Comparison of ENCODE assay signal across 12 cellular contexts in genomic region chr4:152807294-152807829, GRCh38. TPM values are rescaled to one million over a fixed set of nuclear protein-coding genes. Genes with fewer than 3 reads are reported as not detected.
A peak's percentile ranks its signal among the peaks of the same experiment; 100 is the strongest.
DNase-seq lines count a peak whose midpoint lies in the region; ATAC-seq and TF ChIP-seq lines count a peak whose summit lies in the region.
"Had no signal": no experiment of that assay in that cellular context is flagged by ENCODE, and none has a peak within 500 bp of the region (broad histone marks: within the 10 kb centered on the region; RNA-seq: fewer than 3 reads in every experiment).

No MANE protein-coding gene starts in this region.

- intact Hi-C loops in CD14-positive monocyte (cut with micrococcal nuclease), result no loop called here

- peaks cover 21% of the 10 kb centered on the region for H3K79me1 ChIP-seq in mesenchymal stem cell (replicated peaks; ENCODE audit: low read length, poor library complexity, severe bottlenecking)

- H2BK120ac ChIP-seq in mesenchymal stem cell (ENCODE audit: low read depth, low read length), result no peak overlapping the region

- 0% methylated on average over 2 of the region's 3 CpGs for WGBS in mesenchymal stem cell

- no peak overlapping the region for H3K4me2 ChIP-seq in mesenchymal stem cell (ENCODE audit: low read length, poor library complexity, severe bottlenecking)

- H3K4me1 ChIP-seq in mesenchymal stem cell (ENCODE audit: control insufficient read depth, insufficient read depth, low read depth, low read length), result peaks cover 2% of the 10 kb centered on the region

- no peak for TF ChIP-seq CTCF in CD14-positive monocyte (IDR thresholded peaks at IDR 0.05)

- H3K27ac ChIP-seq in mesenchymal stem cell (ENCODE audit: low read length, poor library complexity, severe bottlenecking), result no peak overlapping the region
- H3K27ac ChIP-seq: thoracic aorta had no signal

- H3K9me3 Mint-ChIP-seq in activated naive CD8-positive, alpha-beta T cell treated with anti-CD3 and anti-CD28 coated beads for 36 hours, result peaks cover 9% of the 10 kb centered on the region
- H3K9me3 Mint-ChIP-seq in CD14-positive monocyte, result peaks cover 0 to 6% (median 4%) of the 10 kb centered on the region in 7 donors

- H3K9me3 ChIP-seq in mesenchymal stem cell (ENCODE audit: control insufficient read depth, low read length), result no peaks in the 10 kb centered on the region
- H3K9me3 ChIP-seq: thoracic aorta had no signal

- H2AK5ac ChIP-seq in mesenchymal stem cell (ENCODE audit: low read length, severe bottlenecking), result no peak overlapping the region

- H3K9ac ChIP-seq in mesenchymal stem cell (ENCODE audit: low read length), result no peak overlapping the region

- H2AFZ ChIP-seq in mesenchymal stem cell (ENCODE audit: low read depth, low read length), result no peak overlapping the region

- H3K4ac ChIP-seq in mesenchymal stem cell (ENCODE audit: low read depth in 1 of 2, low read length in 2 of 2), result no peak overlapping the region

- no peaks in the 10 kb centered on the region for H3K27me3 Mint-ChIP-seq in activated naive CD8-positive, alpha-beta T cell treated with anti-CD3 and anti-CD28 coated beads for 36 hours
- H3K27me3 Mint-ChIP-seq in CD14-positive monocyte (ENCODE audit: low read depth in 3 of 3), result peaks cover 0 to 2% (median 0%) of the 10 kb centered on the region in 3 donors
- H3K27me3 Mint-ChIP-seq: T-cell had no signal

- H4K91ac ChIP-seq in mesenchymal stem cell (ENCODE audit: low read length), result no peak overlapping the region

- H3K36me3 ChIP-seq in mesenchymal stem cell (ENCODE audit: control insufficient read depth in 1 of 2, insufficient read depth in 2 of 2, low read depth in 1 of 2, low read length in 2 of 2), result peaks cover 0 to 5% of the 10 kb centered on the region in 2 experiments
- H3K36me3 ChIP-seq: thoracic aorta had no signal

- H3K18ac ChIP-seq in mesenchymal stem cell (ENCODE audit: low read depth in 1 of 2, low read length in 2 of 2), result no peak overlapping the region

- H3K27ac Mint-ChIP-seq in activated naive CD8-positive, alpha-beta T cell treated with anti-CD3 and anti-CD28 coated beads for 36 hours, result peak overlapping the region; percentile 71
- no peak overlapping the region for H3K27ac Mint-ChIP-seq in CD14-positive monocyte

- H3K36me3 Mint-ChIP-seq in activated naive CD8-positive, alpha-beta T cell treated with anti-CD3 and anti-CD28 coated beads for 36 hours, result peaks cover 38% of the 10 kb centered on the region
- peaks cover 15 to 19% of the 10 kb centered on the region in 2 donors for H3K36me3 Mint-ChIP-seq in CD14-positive monocyte

- no peak overlapping the region for H2BK5ac ChIP-seq in mesenchymal stem cell (ENCODE audit: low read depth, low read length, poor library complexity, severe bottlenecking)

- no peak overlapping the region for H2BK15ac ChIP-seq in mesenchymal stem cell (ENCODE audit: low read depth, poor library complexity, severe bottlenecking)

- H3K23ac ChIP-seq in mesenchymal stem cell (ENCODE audit: low read length in 2 of 2), result no peak overlapping the region

- no peak overlapping the region for H3K4me3 ChIP-seq in mesenchymal stem cell (ENCODE audit: insufficient read depth in 1 of 2, low read depth in 1 of 2, low read length in 2 of 2)
- H3K4me3 ChIP-seq: thoracic aorta had no signal

- no peak overlapping the region for H2BK12ac ChIP-seq in mesenchymal stem cell (ENCODE audit: low read length in 2 of 2)

- H3K4me3 Mint-ChIP-seq in activated naive CD8-positive, alpha-beta T cell treated with anti-CD3 and anti-CD28 coated beads for 36 hours, result peak overlapping the region; percentile 29
- no peak overlapping the region for H3K4me3 Mint-ChIP-seq in CD14-positive monocyte

- H4K8ac ChIP-seq in mesenchymal stem cell (ENCODE audit: low read length), result no peak overlapping the region

- DNase-seq in LHCN-M2 (ENCODE audit: low read depth), result peak; percentile 79
- no peak for DNase-seq in activated naive CD8-positive, alpha-beta T cell treated with anti-CD3 and anti-CD28 coated beads for 36 hours
- DNase-seq in mesenchymal stem cell, result peak; percentile 60
- no peak for DNase-seq in NCI-H1930 (lab: John Stamatoyannopoulos, UW)
- no peak for DNase-seq in NCI-H2081 treated with DMSO at 0.1 percent for 48 hours (lab: John Stamatoyannopoulos, UW)
- DNase-seq in CD14-positive monocyte (ENCODE audit: low spot score), result no peak
- DNase-seq: effector memory CD4-positive, alpha-beta T cell; NCI-H510A; stimulated activated CD4-positive, alpha-beta T cell treated with anti-CD3 and anti-CD28 coated beads, Interleukin-2, amount 100 ng/mL, for 24 hours; T-cell had no signal

- no peaks in the 10 kb centered on the region for H3K27me3 ChIP-seq in mesenchymal stem cell (ENCODE audit: control insufficient read depth in 1 of 2, insufficient read depth in 1 of 2, low read length in 2 of 2)

- ATAC-seq in GM18520 (IDR thresholded peaks at IDR 0.05; ENCODE audit: unreplicated experiment), result peak; percentile 58

- no peak overlapping the region for H3K14ac ChIP-seq in mesenchymal stem cell (ENCODE audit: low read length in 2 of 2)

- H3K4me1 Mint-ChIP-seq in activated naive CD8-positive, alpha-beta T cell treated with anti-CD3 and anti-CD28 coated beads for 36 hours, result peaks cover 22% of the 10 kb centered on the region
- peaks cover 28% of the 10 kb centered on the region for H3K4me1 Mint-ChIP-seq in CD14-positive monocyte

RNA-seq across cellular contexts. Expression of gene ARFIP1, which starts 27.6 kb away (rescaled TPM):
- 45.1 and 48.0 TPM in 2 replicates for total RNA-seq in LHCN-M2 (2014; rRNA removed)
- 14.6 TPM for polyA plus RNA-seq in LHCN-M2 (2012)
- 10 to 100 TPM; 10.3 to 12.1 TPM for total RNA-seq in activated naive CD8-positive, alpha-beta T cell treated with anti-CD3 and anti-CD28 coated beads for 36 hours
- polyA plus RNA-seq in mesenchymal stem cell (2013, experiment 1 of 2), result 35.9 TPM
- polyA plus RNA-seq in mesenchymal stem cell (2013, experiment 2 of 2), result 39.5 TPM
- 10 to 100 TPM; 27.2 to 28.4 TPM for polyA plus RNA-seq in CD14-positive monocyte

RNA-seq across cellular contexts. Expression of gene TIGD4, which starts 27.8 kb away (rescaled TPM):
- 0.06 and 0.63 TPM in 2 replicates for total RNA-seq in LHCN-M2 (2014; rRNA removed)
- polyA plus RNA-seq in LHCN-M2 (2012), result 0.02 TPM
- under 1 TPM; 0.42 to 0.76 TPM for total RNA-seq in activated naive CD8-positive, alpha-beta T cell treated with anti-CD3 and anti-CD28 coated beads for 36 hours
- 0.07 TPM for polyA plus RNA-seq in mesenchymal stem cell (2013, experiment 1 of 2)
- 0.05 TPM for polyA plus RNA-seq in mesenchymal stem cell (2013, experiment 2 of 2)
- under 1 TPM; 0.07 to 0.08 TPM for polyA plus RNA-seq in CD14-positive monocyte

Comparison
In these comparisons a context has a peak if more than half of its experiments do, and no peak if none do; other contexts are left out.
1. DNase-seq: peak in LHCN-M2 (single experiment) and mesenchymal stem cell (single experiment); none in activated naive CD8-positive, alpha-beta T cell treated with anti-CD3 and anti-CD28 coated beads for 36 hours (single experiment), NCI-H1930 (0 of 2), NCI-H2081 treated with DMSO at 0.1 percent for 48 hours (single experiment) and CD14-positive monocyte (single experiment).